In genomic region chr16:20918486-20919239, GRCh38 we compare ENCODE assay signal across 13 cellular contexts. TPM values are rescaled to one million over a fixed set of nuclear protein-coding genes. Genes with fewer than 3 reads are reported as not detected.
A peak's percentile ranks its signal among the peaks of the same experiment; 100 is the strongest.
DNase-seq lines count a peak whose midpoint lies in the region; ATAC-seq, FAIRE-seq and TF ChIP-seq lines count a peak whose summit lies in the region.
"Had no signal": no experiment of that assay in that cellular context is flagged by ENCODE, and none has a peak within 500 bp of the region (broad histone marks: within the 10 kb centered on the region; RNA-seq: fewer than 3 reads in every experiment).

No MANE protein-coding gene starts in this region.

- H2AFZ ChIP-seq in astrocyte (ENCODE audit: low read depth, low read length), result no peak overlapping the region

- no peaks in the 10 kb centered on the region for H3K36me3 ChIP-seq in astrocyte (ENCODE audit: insufficient read depth, low read length)
- H3K36me3 ChIP-seq in right atrium auricular region, result peaks cover 13% of the 10 kb centered on the region
- H3K36me3 ChIP-seq in suprapubic skin, result peaks cover 11% of the 10 kb centered on the region

- ATAC-seq in HG03159 (IDR thresholded peaks at IDR 0.05; ENCODE audit: unreplicated experiment) (no peak), GM21576 (IDR thresholded peaks at IDR 0.05; ENCODE audit: unreplicated experiment) (no peak)

- H3K9me3 ChIP-seq in astrocyte (ENCODE audit: insufficient read depth, low read depth, low read length) (no peaks in the 10 kb centered on the region), right atrium auricular region (no peaks in the 10 kb centered on the region), suprapubic skin (no peaks in the 10 kb centered on the region)
- H3K9me3 ChIP-seq: esophagus muscularis mucosa had no signal

- no peaks in the 10 kb centered on the region for H3K27me3 ChIP-seq in astrocyte (ENCODE audit: insufficient read depth, low read length)
- H3K27me3 ChIP-seq in right atrium auricular region, result no peaks in the 10 kb centered on the region
- no peaks in the 10 kb centered on the region for H3K27me3 ChIP-seq in suprapubic skin
- H3K27me3 ChIP-seq: esophagus muscularis mucosa had no signal

- H3K9ac ChIP-seq in astrocyte (ENCODE audit: low read length), result no peak overlapping the region

- no peak for TF ChIP-seq POLR2A in suprapubic skin (IDR thresholded peaks at IDR 0.05)

- 55% methylated on average over 4 of the region's 4 CpGs for WGBS in suprapubic skin

- H3K4me1 ChIP-seq in astrocyte (ENCODE audit: insufficient read depth, low read length) (peaks cover 10% of the 10 kb centered on the region), right atrium auricular region (peaks cover 0 to 12% of the 10 kb centered on the region in 2 donors), suprapubic skin (peaks cover 14% of the 10 kb centered on the region)

- no peak for TF ChIP-seq EP300 in suprapubic skin (IDR thresholded peaks at IDR 0.05)

- H3K27me3 Mint-ChIP-seq in astrocyte (ENCODE audit: low read depth, unreplicated experiment), result no peaks in the 10 kb centered on the region

- H3K4me2 ChIP-seq in astrocyte (ENCODE audit: low read length), result no peak overlapping the region

- H3K4me3 ChIP-seq in astrocyte (ENCODE audit: insufficient read depth, low read depth, low read length) (no peak overlapping the region), right atrium auricular region (no peak overlapping the region), suprapubic skin (no peak overlapping the region)
- H3K4me3 ChIP-seq: esophagus muscularis mucosa had no signal

- H3K27ac Mint-ChIP-seq in astrocyte (ENCODE audit: unreplicated experiment), result peak overlapping the region; percentile 12

- no peak overlapping the region for H3K4me3 Mint-ChIP-seq in astrocyte (ENCODE audit: unreplicated experiment)

- TF ChIP-seq CTCF in astrocyte (IDR thresholded peaks at IDR 0.05; ENCODE audit: insufficient read depth, low read depth, low read length), result no peak
- no peak for TF ChIP-seq CTCF in right atrium auricular region (IDR thresholded peaks at IDR 0.05)
- no peak for TF ChIP-seq CTCF in suprapubic skin (IDR thresholded peaks at IDR 0.05)

- H3K4me1 Mint-ChIP-seq in astrocyte (ENCODE audit: low read depth, unreplicated experiment), result peaks cover 9% of the 10 kb centered on the region

- no peaks in the 10 kb centered on the region for H4K20me1 ChIP-seq in astrocyte (ENCODE audit: insufficient read depth, low read length)

- H3K27ac ChIP-seq in astrocyte (ENCODE audit: low read depth, low read length) (no peak overlapping the region), right atrium auricular region (peak overlapping the region; percentile 40 to 62), suprapubic skin (peak overlapping the region; percentile 44)
- H3K27ac ChIP-seq: 22Rv1, esophagus muscularis mucosa had no signal

- H3K9me3 Mint-ChIP-seq in astrocyte (ENCODE audit: unreplicated experiment), result no peaks in the 10 kb centered on the region

- no peaks in the 10 kb centered on the region for H3K79me2 ChIP-seq in astrocyte (ENCODE audit: insufficient read depth, low read length)

- no peak for FAIRE-seq in astrocyte (lab: Jason Lieb, UNC)
- FAIRE-seq: G401.6 had no signal

- DNase-seq in DMS 273 (lab: John Stamatoyannopoulos, UW; ENCODE audit: unreplicated experiment) (peak; percentile 28), DMS 273 treated with DMSO at 0.1 percent for 48 hours (lab: John Stamatoyannopoulos, UW) (no peak), astrocyte (ENCODE audit: low read depth) (peak; percentile 84), right atrium auricular region (ENCODE audit: low spot score) (peak; percentile 87), suprapubic skin (ENCODE audit: low spot score in 2 of 2) (peak in 1 of 2 donors; percentile 74), NCI-H2107 treated with DMSO at 0.1 percent for 48 hours (lab: John Stamatoyannopoulos, UW; ENCODE audit: unreplicated experiment) (no peak)
- DNase-seq: SHP77; stimulated activated CD4-positive, alpha-beta T cell treated with anti-CD3 and anti-CD28 coated beads, Interleukin-15, amount 100 ng/mL, for 24 hours had no signal

- H3K36me3 Mint-ChIP-seq in astrocyte (ENCODE audit: low read depth, unreplicated experiment), result peaks cover 14% of the 10 kb centered on the region

RNA-seq across cellular contexts. Expression of gene LYRM1, which starts 18.1 kb away (rescaled TPM):
- 23.0 and 24.1 TPM in 2 replicates for total RNA-seq in astrocyte
- 10 to 100 TPM; 54.2 to 58.7 TPM for total RNA-seq in right atrium auricular region
- total RNA-seq in suprapubic skin, result 10 to 100 TPM; 17.4 to 37.3 (median 30.0) TPM

RNA-seq across cellular contexts. Expression of gene DCUN1D3, which starts 18.5 kb away (rescaled TPM):
- total RNA-seq in astrocyte, result 33.0 and 34.0 TPM in 2 replicates
- 10 to 100 TPM in 1 of 2 donors, 1 to 10 TPM in 1; 10.0 to 13.4 TPM for total RNA-seq in right atrium auricular region
- total RNA-seq in suprapubic skin, result 10 to 100 TPM; 16.6 to 31.8 (median 21.1) TPM

Comparison
In these comparisons a context has a peak if more than half of its experiments do, and no peak if none do; other contexts are left out.
1. DNase-seq: peak in DMS 273 (single experiment), astrocyte (single experiment) and right atrium auricular region (single experiment); none in DMS 273 treated with DMSO at 0.1 percent for 48 hours (single experiment) and NCI-H2107 treated with DMSO at 0.1 percent for 48 hours (single experiment).